Comparison of ENCODE assay signal across 18 cellular contexts in the genomic region with DNA sequence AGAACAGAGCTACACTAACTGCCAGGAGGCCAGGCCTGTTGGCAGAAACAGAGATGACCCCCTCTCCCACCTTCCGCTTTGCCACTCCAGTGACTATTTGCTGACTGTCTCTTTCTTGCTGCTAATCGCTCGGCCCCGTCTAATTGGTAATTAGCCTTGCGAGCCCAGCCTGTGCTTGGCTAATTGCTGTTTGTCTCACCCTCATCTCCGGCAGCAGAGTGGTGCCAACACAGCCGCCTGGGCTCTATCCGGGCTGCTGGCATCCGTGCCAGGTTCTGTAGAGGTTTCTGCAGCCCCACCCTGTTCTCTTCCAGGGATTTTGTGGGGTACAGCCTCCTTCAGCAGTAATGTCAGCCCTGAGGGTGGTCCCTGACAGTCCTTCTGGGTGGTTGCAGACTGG. TPM values are rescaled to one million over a fixed set of nuclear protein-coding genes. Genes with fewer than 3 reads are reported as not detected.
DNase-seq lines count a peak whose midpoint lies in the region; ATAC-seq and TF ChIP-seq lines count a peak whose summit lies in the region.
"Had no signal": no experiment of that assay in that cellular context is flagged by ENCODE, and none has a peak within 500 bp of the region (broad histone marks: within the 10 kb centered on the region; RNA-seq: fewer than 3 reads in every experiment).

No MANE protein-coding gene starts in this region.

- H3K27ac ChIP-seq in RWPE2 (ENCODE audit: poor library complexity, severe bottlenecking) (no peak overlapping the region), WERI-Rb-1 (no peak overlapping the region)
- H3K27ac ChIP-seq: PC-9 had no signal

- no peaks in the 10 kb centered on the region for H3K4me1 ChIP-seq in RWPE2 (ENCODE audit: insufficient read depth, poor library complexity, severe bottlenecking)
- H3K4me1 ChIP-seq: Caco-2 had no signal

- H3K36me3 Mint-ChIP-seq in neural crest cell (ENCODE audit: low read depth) = no peaks in the 10 kb centered on the region
- H3K36me3 Mint-ChIP-seq in natural killer cell treated with Interleukin-12 subunit alpha and Interleukin-12 subunit beta and Interleukin-15 and Interleukin-18, amount 100 ng/mL, for 72 hours = no peaks in the 10 kb centered on the region
- H3K36me3 Mint-ChIP-seq: CD14-positive monocyte had no signal

- DNase-seq in activated effector memory CD4-positive, alpha-beta T cell treated with anti-CD3 and anti-CD28 coated beads, Interleukin-2, amount 50 U/mL, for 16 hours = peak; percentile 27
- no peak for DNase-seq in activated effector memory CD4-positive, alpha-beta T cell treated with Interleukin-2 at 50 U/mL for 16 hours
- DNase-seq in NCI-H1105 treated with DMSO at 0.1 percent for 48 hours (lab: John Stamatoyannopoulos, UW) (peak; percentile 60), RWPE2 (ENCODE audit: low spot score) (peak; percentile 29), neural crest cell (ENCODE audit: low read depth, low spot score) (no peak), WERI-Rb-1 (no peak)
- no peak for DNase-seq in natural killer cell treated with Interleukin-12 subunit alpha and Interleukin-12 subunit beta and Interleukin-15 and Interleukin-18, amount 100 ng/mL, for 72 hours (ENCODE audit: low spot score)
- DNase-seq: DMS153, HFFc6, NCI-H187 treated with DMSO at 0.1 percent for 48 hours, NCI-H345, NCI-H774, PC-9 had no signal

- no peaks in the 10 kb centered on the region for H3K9me3 ChIP-seq in RWPE2 (ENCODE audit: severe bottlenecking)
- no peaks in the 10 kb centered on the region for H3K9me3 ChIP-seq in WERI-Rb-1 (ENCODE audit: severe bottlenecking)
- H3K9me3 ChIP-seq: Caco-2 had no signal

- peaks cover 46% of the 10 kb centered on the region for H3K27me3 Mint-ChIP-seq in neural crest cell (ENCODE audit: low read depth)
- peaks cover 16 to 27% of the 10 kb centered on the region in 2 donors for H3K27me3 Mint-ChIP-seq in natural killer cell treated with Interleukin-12 subunit alpha and Interleukin-12 subunit beta and Interleukin-15 and Interleukin-18, amount 100 ng/mL, for 72 hours

- H3K9me3 Mint-ChIP-seq in neural crest cell = peaks cover 7% of the 10 kb centered on the region
- H3K9me3 Mint-ChIP-seq in natural killer cell treated with Interleukin-12 subunit alpha and Interleukin-12 subunit beta and Interleukin-15 and Interleukin-18, amount 100 ng/mL, for 72 hours = no peaks in the 10 kb centered on the region
- H3K9me3 Mint-ChIP-seq: CD14-positive monocyte, HFFc6, IgD-negative memory B cell had no signal

- peak overlapping the region; percentile 47 for H3K4me3 Mint-ChIP-seq in neural crest cell
- no peak overlapping the region for H3K4me3 Mint-ChIP-seq in natural killer cell treated with Interleukin-12 subunit alpha and Interleukin-12 subunit beta and Interleukin-15 and Interleukin-18, amount 100 ng/mL, for 72 hours
- H3K4me3 Mint-ChIP-seq: CD14-positive monocyte, HFFc6, IgD-negative memory B cell had no signal

- peak overlapping the region; percentile 44 for H3K27ac Mint-ChIP-seq in neural crest cell (ENCODE audit: unreplicated experiment)
- H3K27ac Mint-ChIP-seq in natural killer cell treated with Interleukin-12 subunit alpha and Interleukin-12 subunit beta and Interleukin-15 and Interleukin-18, amount 100 ng/mL, for 72 hours = no peak overlapping the region
- H3K27ac Mint-ChIP-seq: CD14-positive monocyte, HFFc6 had no signal

- no peak for ATAC-seq in RWPE2 (ENCODE audit: low read depth)
- ATAC-seq in HG03097 (IDR thresholded peaks at IDR 0.05; ENCODE audit: low FRiP score, unreplicated experiment) = no peak
- ATAC-seq in natural killer cell treated with Interleukin-12 subunit alpha and Interleukin-12 subunit beta and Interleukin-15 and Interleukin-18, amount 100 ng/mL, for 72 hours = no peak

- H3K36me3 ChIP-seq in RWPE2 (ENCODE audit: low read depth) (no peaks in the 10 kb centered on the region), WERI-Rb-1 (no peaks in the 10 kb centered on the region)

- no peaks in the 10 kb centered on the region for H3K27me3 ChIP-seq in RWPE2 (ENCODE audit: insufficient read depth, poor library complexity, severe bottlenecking)
- H3K27me3 ChIP-seq in WERI-Rb-1 (ENCODE audit: insufficient read depth, low read depth, severe bottlenecking) = no peaks in the 10 kb centered on the region

- TF ChIP-seq CTCF in RWPE2 (IDR thresholded peaks at IDR 0.05; ENCODE audit: poor library complexity, severe bottlenecking) (no peak), neural crest cell (conservative IDR thresholded peaks at IDR 0.05) (no peak), WERI-Rb-1 (IDR thresholded peaks at IDR 0.05; ENCODE audit: low read depth, low read length) (no peak)

- H3K4me1 Mint-ChIP-seq in neural crest cell = peaks cover 82% of the 10 kb centered on the region
- H3K4me1 Mint-ChIP-seq in natural killer cell treated with Interleukin-12 subunit alpha and Interleukin-12 subunit beta and Interleukin-15 and Interleukin-18, amount 100 ng/mL, for 72 hours (ENCODE audit: low read depth in 2 of 2) = no peaks in the 10 kb centered on the region

- H3K4me3 ChIP-seq in RWPE2 (ENCODE audit: severe bottlenecking) (no peak overlapping the region), WERI-Rb-1 (ENCODE audit: low read depth, low read length) (no peak overlapping the region)
- H3K4me3 ChIP-seq: PC-9 had no signal

RNA-seq across cellular contexts. Expression of a gene that starts 27.4 kb away (rescaled TPM):
- 248 and 256 TPM in 2 replicates for total RNA-seq in neural crest cell
- total RNA-seq in natural killer cell treated with Interleukin-12 subunit alpha and Interleukin-12 subunit beta and Interleukin-15 and Interleukin-18, amount 100 ng/mL, for 72 hours = 100 to 1,000 TPM; 229 to 233 TPM

RNA-seq across cellular contexts. Expression of a gene that starts 53.0 kb away (rescaled TPM):
- 322 and 334 TPM in 2 replicates for total RNA-seq in neural crest cell
- total RNA-seq in natural killer cell treated with Interleukin-12 subunit alpha and Interleukin-12 subunit beta and Interleukin-15 and Interleukin-18, amount 100 ng/mL, for 72 hours = under 1 TPM in 1 of 2 donors, not detected in 1; 0.26 TPM
- total RNA-seq: HT-29 had no signal

Comparison
In these comparisons a context has a peak if more than half of its experiments do, and no peak if none do; other contexts are left out.
1. DNase-seq: peak in activated effector memory CD4-positive, alpha-beta T cell treated with anti-CD3 and anti-CD28 coated beads, Interleukin-2, amount 50 U/mL, for 16 hours (single experiment), NCI-H1105 treated with DMSO at 0.1 percent for 48 hours (single experiment) and RWPE2 (single experiment); none in activated effector memory CD4-positive, alpha-beta T cell treated with Interleukin-2 at 50 U/mL for 16 hours (single experiment), neural crest cell (single experiment), natural killer cell treated with Interleukin-12 subunit alpha and Interleukin-12 subunit beta and Interleukin-15 and Interleukin-18, amount 100 ng/mL, for 72 hours (single experiment) and WERI-Rb-1 (single experiment).
2. RNA of a gene that starts 53.0 kb away (total RNA-seq): 322 to 334 TPM in neural crest cell; 0.26 TPM in natural killer cell treated with Interleukin-12 subunit alpha and Interleukin-12 subunit beta and Interleukin-15 and Interleukin-18, amount 100 ng/mL, for 72 hours; every median in the first group is over 100 times any median in the second.